Comparison of ENCODE assay signal across 8 cellular contexts in the genomic region with DNA sequence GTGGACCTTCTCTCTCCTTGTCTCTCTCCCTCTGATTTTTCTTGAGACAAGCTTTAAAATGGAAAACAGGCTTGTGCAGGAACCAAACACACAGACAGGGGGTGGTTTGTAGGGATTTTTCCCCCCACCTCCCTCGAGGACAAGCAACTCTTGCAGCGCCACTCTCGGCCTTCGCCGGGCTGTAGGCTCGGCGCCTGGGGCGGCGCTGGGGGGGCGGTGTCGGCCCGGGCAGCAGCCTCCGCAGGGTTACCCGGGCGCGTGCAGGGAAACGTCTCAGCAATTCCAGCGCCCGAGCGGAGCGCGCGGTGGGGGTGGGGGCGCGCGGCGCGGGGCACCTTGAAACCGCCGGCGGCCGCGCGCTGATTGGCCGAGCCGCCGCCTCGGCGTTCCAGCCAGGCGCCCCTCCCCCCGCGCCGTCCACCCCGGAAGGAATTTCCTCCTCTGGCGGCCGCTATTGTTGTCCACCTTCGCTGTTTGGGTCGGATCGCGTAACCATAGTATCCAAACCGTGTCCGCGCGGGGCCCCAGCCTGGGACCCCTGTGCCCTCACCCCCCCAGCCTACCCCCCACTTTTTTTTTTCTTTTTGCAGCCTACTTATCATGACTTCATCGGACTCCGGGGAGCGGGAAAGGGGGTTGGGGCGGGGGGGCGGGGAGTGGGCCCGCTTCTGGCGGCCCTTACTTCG. TPM values are rescaled to one million over a fixed set of nuclear protein-coding genes. Genes with fewer than 3 reads are reported as not detected.
DNase-seq lines count a peak whose midpoint lies in the region; ATAC-seq and TF ChIP-seq lines count a peak whose summit lies in the region.

No MANE protein-coding gene starts in this region.

- intact Hi-C loops in stomach (cut with DNase I; ENCODE audit: low total_unique reads): loop anchor here (5.0 kb wide), 1 partner anchor 76 kb away; no protein-coding TSS in a partner anchor

- peak overlapping the region; percentile 63 for H3K27ac ChIP-seq in CD4-positive, CD25-positive, alpha-beta regulatory T cell (ENCODE audit: insufficient read depth, low read length, poor library complexity, severe bottlenecking)
- H3K27ac ChIP-seq in foreskin keratinocyte: no peak overlapping the region
- H3K27ac ChIP-seq in stomach: peak overlapping the region; percentile 78 to 95 (median 87)

- WGBS in stomach, 5 donors: 0 to 1% (median 0%) methylated on average over 38 to 61 of the region's 62 CpGs

- peaks cover 26% of the 10 kb centered on the region for H3K4me1 ChIP-seq in CD4-positive, CD25-positive, alpha-beta regulatory T cell (ENCODE audit: control insufficient read depth, insufficient read depth, low read length, poor library complexity, severe bottlenecking)
- H3K4me1 ChIP-seq in foreskin keratinocyte: no peaks in the 10 kb centered on the region
- H3K4me1 ChIP-seq in neuron (ENCODE audit: insufficient read depth, low read length): peaks cover 34% of the 10 kb centered on the region
- H3K4me1 ChIP-seq in stomach: peaks cover 30 to 52% (median 39%) of the 10 kb centered on the region in 4 donors

- peak; percentile 62 to 80 (median 63) for DNase-seq in CD4-positive, CD25-positive, alpha-beta regulatory T cell
- peak; percentile 89 for DNase-seq in M059J (ENCODE audit: low read depth)
- DNase-seq in SHP77 treated with DMSO at 0.1 percent for 48 hours (lab: John Stamatoyannopoulos, UW): peak; percentile 69
- DNase-seq in activated naive CD4-positive, alpha-beta T cell (lab: John Stamatoyannopoulos, UW): peak; percentile 29 to 64 (median 44)
- peak; percentile 40 to 65 for DNase-seq in foreskin keratinocyte
- peak; percentile 94 for DNase-seq in stomach

- no peaks in the 10 kb centered on the region for H3K9me3 ChIP-seq in CD4-positive, CD25-positive, alpha-beta regulatory T cell (ENCODE audit: control insufficient read depth in 2 of 2, low read length in 2 of 2)
- H3K9me3 ChIP-seq in neuron (ENCODE audit: low read length): no peaks in the 10 kb centered on the region
- H3K9me3 ChIP-seq in stomach: no peaks in the 10 kb centered on the region

- H3K27me3 ChIP-seq in CD4-positive, CD25-positive, alpha-beta regulatory T cell (ENCODE audit: control insufficient read depth, insufficient read depth, low read length): no peaks in the 10 kb centered on the region
- H3K27me3 ChIP-seq in foreskin keratinocyte (peaks cover 26% of the 10 kb centered on the region), neuron (ENCODE audit: insufficient read depth, low read length) (no peaks in the 10 kb centered on the region), stomach (no peaks in the 10 kb centered on the region)

- TF ChIP-seq POLR2A in stomach (IDR thresholded peaks at IDR 0.05): no peak

- peaks cover 12 to 45% (median 31%) of the 10 kb centered on the region in 4 donors for H3K4me1 Mint-ChIP-seq in CD4-positive, CD25-positive, alpha-beta regulatory T cell

- H3K36me3 ChIP-seq in CD4-positive, CD25-positive, alpha-beta regulatory T cell (ENCODE audit: control insufficient read depth, insufficient read depth, low read length): no peaks in the 10 kb centered on the region
- H3K36me3 ChIP-seq in neuron (ENCODE audit: insufficient read depth, low read length) (no peaks in the 10 kb centered on the region), stomach (no peaks in the 10 kb centered on the region)

- ATAC-seq in CD4-positive, CD25-positive, alpha-beta regulatory T cell (ENCODE audit: low read depth in 2 of 2): peak; percentile 43 to 51
- ATAC-seq in GM21360 (IDR thresholded peaks at IDR 0.05; ENCODE audit: unreplicated experiment) (peak; percentile 50), foreskin keratinocyte (peak; percentile 59)

- peak overlapping the region; percentile 84 for H2AFZ ChIP-seq in neuron (ENCODE audit: low read depth, low read length)

- TF ChIP-seq CTCF in foreskin keratinocyte (conservative IDR thresholded peaks at IDR 0.05): peak; percentile 23
- TF ChIP-seq CTCF in stomach (IDR thresholded peaks at IDR 0.05): peak in 1 of 7 experiments; percentile 9

- H3K36me3 Mint-ChIP-seq in CD4-positive, CD25-positive, alpha-beta regulatory T cell: no peaks in the 10 kb centered on the region

- H3K27me3 Mint-ChIP-seq in CD4-positive, CD25-positive, alpha-beta regulatory T cell: peaks cover 18% of the 10 kb centered on the region

- H3K4me3 ChIP-seq in CD4-positive, CD25-positive, alpha-beta regulatory T cell (ENCODE audit: low read depth, low read length): peak overlapping the region; percentile 62
- H3K4me3 ChIP-seq in neuron (ENCODE audit: low read length) (peak overlapping the region; percentile 56), stomach (peak overlapping the region; percentile 54 to 63 (median 59))

- H3K27ac Mint-ChIP-seq in CD4-positive, CD25-positive, alpha-beta regulatory T cell: peak overlapping the region; percentile 52 to 93 (median 73)

- peak overlapping the region; percentile 84 to 93 (median 91) for H3K4me3 Mint-ChIP-seq in CD4-positive, CD25-positive, alpha-beta regulatory T cell

- H3K9me3 Mint-ChIP-seq in CD4-positive, CD25-positive, alpha-beta regulatory T cell: no peaks in the 10 kb centered on the region

- no peak for TF ChIP-seq EP300 in stomach (IDR thresholded peaks at IDR 0.05)

RNA-seq across cellular contexts. Expression of a gene that starts 59.8 kb away (rescaled TPM):
- total RNA-seq in CD4-positive, CD25-positive, alpha-beta regulatory T cell: 0.15 TPM
- polyA plus RNA-seq in CD4-positive, CD25-positive, alpha-beta regulatory T cell: under 1 TPM in 2 of 4 donors, not detected in 2; 0.15 to 0.36 TPM
- total RNA-seq in M059J (2014; rRNA removed; shearing (Covaris generic)): 0.64 and 0.66 TPM in 2 replicates
- total RNA-seq in foreskin keratinocyte (2.7 and 3.0 TPM in 2 replicates), stomach (10 to 100 TPM; 13.9 to 87.0 (median 39.1) TPM)
- polyA plus RNA-seq in foreskin keratinocyte (1.9 and 2.6 TPM in 2 replicates), stomach (10 to 100 TPM in 1 of 3 donors, 1 to 10 TPM in 2; 5.5 to 14.7 (median 6.0) TPM)

Comparison
In these comparisons a context has a peak if more than half of its experiments do, and no peak if none do; other contexts are left out.
1. DNase-seq: peak in every context shown above with its lines; median percentile 94 in stomach; 89 in M059J; 69 in SHP77 treated with DMSO at 0.1 percent for 48 hours; 63 in CD4-positive, CD25-positive, alpha-beta regulatory T cell; 52 in foreskin keratinocyte; 44 in activated naive CD4-positive, alpha-beta T cell.